12 cellular contexts compared by ENCODE assay signal in genomic region chr18:39951321-39951720, GRCh38.
"Had no signal": no experiment of that assay in that cellular context is flagged by ENCODE, and none has a peak within 500 bp of the region (broad histone marks: within the 10 kb centered on the region; RNA-seq: fewer than 3 reads in every experiment).

No MANE protein-coding gene starts in this region.

- H3K4me3 ChIP-seq: dorsolateral prefrontal cortex, right lobe of liver had no signal

- H3K36me3 ChIP-seq: right lobe of liver had no signal

- DNase-seq: activated CD4-positive, alpha-beta T cell treated with anti-CD3 and anti-CD28 coated beads, Interleukin-2, amount 50 U/mL, for 4 hours; activated CD8-positive, alpha-beta memory T cell treated with anti-CD3 and anti-CD28 coated beads, Interleukin-2, amount 10 ng/mL, durations not matched to agents 7 days and 5 days; activated effector memory CD4-positive, alpha-beta T cell treated with anti-CD3 and anti-CD28 coated beads, Interleukin-2, amount 50 U/mL, for 16 hours; activated T-cell treated with anti-CD3 and anti-CD28 coated beads, Interleukin-2, amount 50 U/mL, for 24 hours; dorsolateral prefrontal cortex; natural killer cell; right lobe of liver; stimulated activated CD4-positive, alpha-beta T cell treated with anti-CD3 and anti-CD28 coated beads, Interleukin-2, amount 100 ng/mL, for 24 hours; stimulated activated naive CD4-positive, alpha-beta T cell; substantia nigra; trophoblast cell had no signal

- H3K4me1 ChIP-seq: right lobe of liver had no signal

- H3K27ac ChIP-seq: dorsolateral prefrontal cortex, right lobe of liver had no signal

- ATAC-seq: activated CD8-positive, alpha-beta memory T cell treated with anti-CD3 and anti-CD28 coated beads, Interleukin-2, amount 10 ng/mL, durations not matched to agents 7 days and 5 days; activated naive CD4-positive, alpha-beta T cell treated with anti-CD3 and anti-CD28 coated beads, Interleukin-2, amount 50 U/mL, for 72 hours; natural killer cell; right lobe of liver had no signal

- H3K9me3 ChIP-seq: right lobe of liver had no signal

- H3K27me3 ChIP-seq: dorsolateral prefrontal cortex, right lobe of liver had no signal
